ENCODE assay signal across 10 cellular contexts in the genomic region with DNA sequence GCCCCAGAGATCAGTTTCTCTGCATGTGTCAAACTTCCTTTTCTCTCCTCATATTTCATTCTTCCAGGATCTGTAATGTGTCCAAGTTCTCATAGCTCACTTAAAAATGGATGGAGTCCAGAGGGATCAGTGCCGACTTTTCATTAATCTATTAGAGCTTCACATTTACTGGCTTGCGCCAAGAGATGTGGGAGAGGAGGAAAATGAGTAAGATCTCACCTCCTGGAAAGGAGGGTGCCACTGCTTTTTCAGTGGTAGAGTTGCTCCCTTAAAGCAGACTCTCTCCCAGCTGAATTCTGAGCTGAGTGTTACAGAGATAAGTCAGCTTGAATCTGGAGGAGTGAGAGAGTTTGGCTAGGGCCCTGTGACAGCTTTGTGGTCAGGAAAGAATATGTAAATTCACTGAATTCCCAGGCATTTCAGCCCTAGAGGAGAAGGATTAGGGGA.
DNase-seq lines count a peak whose midpoint lies in the region; ATAC-seq and TF ChIP-seq lines count a peak whose summit lies in the region.
"Had no signal": no experiment of that assay in that cellular context is flagged by ENCODE, and none has a peak within 500 bp of the region (broad histone marks: within the 10 kb centered on the region; RNA-seq: fewer than 3 reads in every experiment).

No MANE protein-coding gene starts in this region.

- H4K20me1 ChIP-seq in DND-41 (ENCODE audit: insufficient read depth, low read length), result no peaks in the 10 kb centered on the region
- H4K20me1 ChIP-seq in osteoblast (ENCODE audit: insufficient read depth, low read length), result no peaks in the 10 kb centered on the region

- no peak for TF ChIP-seq CTCF in DND-41 (IDR thresholded peaks at IDR 0.05; ENCODE audit: borderline replicate concordance, extremely low read depth, low read length, poor library complexity, severe bottlenecking)
- no peak for TF ChIP-seq CTCF in osteoblast (IDR thresholded peaks at IDR 0.05; ENCODE audit: extremely low read depth, low read depth, low read length)
- TF ChIP-seq CTCF in thyroid gland (IDR thresholded peaks at IDR 0.05), result no peak

- peak overlapping the region; percentile 37 for H3K27ac ChIP-seq in DND-41 (ENCODE audit: low read length)
- peak overlapping the region; percentile 48 for H3K27ac ChIP-seq in SK-N-MC
- H3K27ac ChIP-seq in osteoblast (ENCODE audit: low read depth, low read length), result peak overlapping the region; percentile 85
- H3K27ac ChIP-seq in thyroid gland, result no peak overlapping the region

- H3K9me3 ChIP-seq in DND-41 (ENCODE audit: insufficient read depth, low read length, severe bottlenecking), result no peaks in the 10 kb centered on the region
- H3K9me3 ChIP-seq in SK-N-MC (ENCODE audit: low read depth, low read length), result no peaks in the 10 kb centered on the region
- H3K9me3 ChIP-seq in osteoblast (ENCODE audit: low read depth, low read length), result no peaks in the 10 kb centered on the region
- no peaks in the 10 kb centered on the region for H3K9me3 ChIP-seq in thyroid gland
- H3K9me3 ChIP-seq: spleen had no signal

- no peak overlapping the region for H2AFZ ChIP-seq in DND-41 (ENCODE audit: low read depth, low read length)
- H2AFZ ChIP-seq in osteoblast (ENCODE audit: low read length), result no peak overlapping the region

- peaks cover 47% of the 10 kb centered on the region for H3K79me2 ChIP-seq in DND-41 (ENCODE audit: insufficient read depth, low read length)
- H3K79me2 ChIP-seq in osteoblast (ENCODE audit: insufficient read depth, low read length), result no peaks in the 10 kb centered on the region

- no peak for TF ChIP-seq POLR2A in thyroid gland (IDR thresholded peaks at IDR 0.05)

- H3K4me1 ChIP-seq in DND-41 (ENCODE audit: insufficient read depth, low read length) (no peaks in the 10 kb centered on the region; the same call in 1 of the 2 replicates), osteoblast (ENCODE audit: insufficient read depth, low read length) (peaks cover 34% of the 10 kb centered on the region), thyroid gland (peaks cover 0 to 6% of the 10 kb centered on the region in 2 donors)
- H3K4me1 ChIP-seq: spleen had no signal

- 53 to 59% methylated on average over 2 of the region's 2 CpGs for WGBS in thyroid gland, 2 donors

- no peak for ATAC-seq in DND-41 (ENCODE audit: insufficient read depth, low read depth)
- ATAC-seq in HG03025 (IDR thresholded peaks at IDR 0.05; ENCODE audit: low FRiP score, unreplicated experiment), result no peak
- ATAC-seq in HG02885 (IDR thresholded peaks at IDR 0.05; ENCODE audit: poor library complexity, unreplicated experiment), result no peak

- H3K27me3 ChIP-seq in DND-41 (ENCODE audit: insufficient read depth, low read length, poor library complexity) (no peaks in the 10 kb centered on the region), osteoblast (ENCODE audit: insufficient read depth, low read length) (no peaks in the 10 kb centered on the region), thyroid gland (no peaks in the 10 kb centered on the region)
- H3K27me3 ChIP-seq: spleen had no signal

- H3K9ac ChIP-seq in DND-41 (ENCODE audit: low read depth, low read length), result no peak overlapping the region
- H3K9ac ChIP-seq in SK-N-MC (ENCODE audit: insufficient read length), result peak overlapping the region; percentile 39

- H3K36me3 ChIP-seq in DND-41 (ENCODE audit: insufficient read depth, low read length), result peaks cover 12% of the 10 kb centered on the region; the same call in 1 of the 2 replicates
- no peaks in the 10 kb centered on the region for H3K36me3 ChIP-seq in SK-N-MC (ENCODE audit: insufficient read depth, low read length)
- H3K36me3 ChIP-seq in osteoblast (ENCODE audit: insufficient read depth, low read length), result no peaks in the 10 kb centered on the region
- no peaks in the 10 kb centered on the region for H3K36me3 ChIP-seq in thyroid gland
- H3K36me3 ChIP-seq: spleen had no signal

- H3K4me2 ChIP-seq in DND-41 (ENCODE audit: insufficient read depth, low read length), result no peak overlapping the region
- peak overlapping the region; percentile 62 for H3K4me2 ChIP-seq in osteoblast (ENCODE audit: insufficient read depth, low read length)

- H3K4me3 ChIP-seq in DND-41 (ENCODE audit: low read depth in 1 of 2, low read length in 2 of 2) (no peak overlapping the region), SK-N-MC (no peak overlapping the region), osteoblast (ENCODE audit: insufficient read depth, low read length) (peak overlapping the region; percentile 24), thyroid gland (replicated peaks in 1 of 3) (no peak overlapping the region)
- H3K4me3 ChIP-seq: spleen had no signal

- no peak for DNase-seq in DND-41
- no peak for DNase-seq in SK-N-MC (ENCODE audit: low read depth, low spot score)
- peak; percentile 41 for DNase-seq in foreskin melanocyte
- peak; percentile 91 for DNase-seq in osteoblast (ENCODE audit: insufficient read length, low spot score, missing footprints)
- no peak for DNase-seq in thyroid gland
- no peak for DNase-seq in SW 1271 (lab: John Stamatoyannopoulos, UW)
- DNase-seq: activated CD4-positive, alpha-beta memory T cell treated with anti-CD3 and anti-CD28 coated beads, Interleukin-2, amount 10 ng/mL, durations not matched to agents 7 days and 5 days; spleen had no signal

- intact Hi-C loops in thyroid gland (cut with DNase I), result no loop called here

Comparison
In these comparisons a context has a peak if more than half of its experiments do, and no peak if none do; other contexts are left out.
1. DNase-seq: peak in foreskin melanocyte (single experiment) and osteoblast (single experiment); none in DND-41 (single experiment), SK-N-MC (single experiment), thyroid gland (0 of 2) and SW 1271 (0 of 2).
2. H3K27ac ChIP-seq: peak in DND-41 (single experiment), SK-N-MC (single experiment) and osteoblast (single experiment); none in thyroid gland (0 of 3).